26 cellular contexts compared by ENCODE assay signal in genomic region chr22:25815561-25815960, GRCh38.
"Had no signal": no experiment of that assay in that cellular context is flagged by ENCODE, and none has a peak within 500 bp of the region (broad histone marks: within the 10 kb centered on the region; RNA-seq: fewer than 3 reads in every experiment).

No MANE protein-coding gene starts in this region.

- H3K36me3 ChIP-seq: colonic mucosa, esophagus squamous epithelium, left lung, lower lobe of right lung had no signal

- FAIRE-seq: endometrium, islet of Langerhans, keratinocyte had no signal

- H3K4me3 Mint-ChIP-seq: dendritic cell treated with granulocyte-macrophage colony-stimulating factor and Interleukin-4, amounts not matched to agents 40 ng/mL and 50 ng/mL, for 4 days; effector memory CD8-positive, alpha-beta T cell; endodermal cell; mesothelial cell of epicardium; naive B cell had no signal

- DNase-seq: colonic mucosa; cortex of kidney; effector CD8-positive, alpha-beta T cell; effector memory CD8-positive, alpha-beta T cell; endodermal cell; erythroblast; esophagus squamous epithelium; foreskin fibroblast; foreskin melanocyte; gastrocnemius medialis; glutamatergic neuron; head of caudate nucleus; heart right ventricle; hippocampal formation; left cardiac atrium; left lung; left ventricle myocardium superior; lower lobe of right lung; mesenchymal stem cell; mucosa of descending colon; naive B cell had no signal

- H3K27me3 ChIP-seq: colonic mucosa, gastrocnemius medialis had no signal

- H3K4me1 Mint-ChIP-seq: mesothelial cell of epicardium, naive B cell had no signal

- H3K36me3 Mint-ChIP-seq: mesothelial cell of epicardium had no signal

- H3K4me3 ChIP-seq: colonic mucosa, esophagus squamous epithelium, gastrocnemius medialis, heart right ventricle, left lung, lower lobe of right lung, mucosa of descending colon had no signal

- H3K9me3 Mint-ChIP-seq: dendritic cell treated with granulocyte-macrophage colony-stimulating factor and Interleukin-4, amounts not matched to agents 40 ng/mL and 50 ng/mL, for 4 days had no signal

- H3K27ac Mint-ChIP-seq: dendritic cell treated with granulocyte-macrophage colony-stimulating factor and Interleukin-4, amounts not matched to agents 40 ng/mL and 50 ng/mL, for 4 days; effector memory CD8-positive, alpha-beta T cell; endodermal cell; mesothelial cell of epicardium; naive B cell had no signal
